24 cellular contexts compared by ENCODE assay signal in the genomic region with DNA sequence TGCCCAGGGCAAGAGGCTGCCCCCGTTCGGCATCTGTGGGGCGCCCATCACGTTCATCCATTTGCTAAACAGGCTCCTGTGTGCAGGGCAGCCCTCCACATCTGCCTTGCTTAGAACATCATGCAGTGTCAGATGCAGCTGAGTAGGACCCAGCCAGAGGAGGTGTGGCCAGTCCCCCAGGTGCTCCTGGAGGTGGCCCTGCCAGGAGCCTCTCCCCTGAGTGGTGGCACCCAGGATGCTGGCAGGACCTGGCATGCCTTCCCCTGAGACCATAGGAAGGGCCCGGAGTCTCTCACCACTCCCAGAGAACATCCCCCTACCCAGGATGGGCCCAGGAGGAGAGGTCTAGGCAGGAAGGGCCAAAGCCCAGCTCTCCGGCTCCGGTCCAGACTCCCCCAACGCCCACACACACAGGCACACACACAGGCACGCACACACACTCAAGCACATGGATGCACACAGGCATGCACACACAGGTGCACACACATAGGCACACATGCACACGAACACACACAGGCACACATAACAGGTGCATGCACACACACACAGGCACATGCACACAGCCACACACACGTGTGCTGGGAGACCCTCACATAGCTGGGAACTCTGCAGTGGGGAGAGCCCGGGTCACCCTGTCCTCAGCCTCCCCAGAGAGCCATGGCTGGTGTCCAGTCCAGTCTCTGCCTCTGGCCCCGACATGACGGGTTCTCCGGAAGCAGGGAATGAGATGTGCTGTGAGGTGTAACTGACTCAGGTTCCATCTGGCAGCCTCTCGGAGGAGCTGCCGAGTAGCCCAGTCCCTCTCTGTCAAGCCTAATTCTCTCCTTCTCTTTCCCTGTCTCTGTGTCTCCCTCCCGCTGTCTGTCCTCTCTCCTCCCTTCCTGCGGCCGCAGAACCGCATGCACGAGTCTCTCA.
DNase-seq lines count a peak whose midpoint lies in the region; ATAC-seq, FAIRE-seq and TF ChIP-seq lines count a peak whose summit lies in the region.
"Had no signal": no experiment of that assay in that cellular context is flagged by ENCODE, and none has a peak within 500 bp of the region (broad histone marks: within the 10 kb centered on the region; RNA-seq: fewer than 3 reads in every experiment).

No MANE protein-coding gene starts in this region.

- no peaks in the 10 kb centered on the region for H3K36me3 Mint-ChIP-seq in CD14-positive monocyte
- H3K36me3 Mint-ChIP-seq: type B pancreatic cell had no signal

- 0 out of 2 replicates have a peak overlapping the region, but pooled peaks have one; percentile 39 for H2AK5ac ChIP-seq in H1 (ENCODE audit: low read depth, low read length)
- H2AK5ac ChIP-seq in trophoblast cell (ENCODE audit: low read length): no peak overlapping the region

- 92% methylated on average over 18 of the region's 22 CpGs; no CpG with 5 or more reads in 1 of the 2 experiments for WGBS in H1 (ENCODE audit: extremely low coverage in 1 of 2, insufficient coverage in 1 of 2, insufficient read length in 1 of 2, insufficient replicate concordance in 2 of 2, low coverage in 1 of 2, low lambda C conversion rate in 2 of 2, missing lambda C conversion rate in 1 of 2), 2 experiments
- WGBS in trophoblast cell (ENCODE audit: extremely low coverage, insufficient coverage, insufficient read length): no CpG with 5 or more reads among the region's 22 CpGs

- no peak overlapping the region for H3K18ac ChIP-seq in H1 (ENCODE audit: extremely low read depth, low read length)
- H3K18ac ChIP-seq in trophoblast cell (ENCODE audit: low read length): no peak overlapping the region

- no peaks in the 10 kb centered on the region for H3K79me2 ChIP-seq in H1 (ENCODE audit: control insufficient read depth in 1 of 2, insufficient read depth in 2 of 2, low read length in 2 of 2)
- H3K79me2 ChIP-seq in trophoblast cell (ENCODE audit: control insufficient read depth, insufficient read depth, low read length, poor library complexity): no peaks in the 10 kb centered on the region

- no peak overlapping the region for H3K56ac ChIP-seq in H1 (replicated peaks; ENCODE audit: insufficient read length, low read depth, low read length)

- H4K5ac ChIP-seq in H1 (ENCODE audit: insufficient read length, low read depth, low read length): no peak overlapping the region

- H2BK120ac ChIP-seq in H1 (replicated peaks; ENCODE audit: low read depth, low read length) (no peak overlapping the region), trophoblast cell (ENCODE audit: insufficient read depth, low read length, poor library complexity) (no peak overlapping the region)

- POLR2A ChIA-PET in H1 (lab: Charles Lee; ENCODE audit: partially characterized antibody): interaction anchor here (1.8 kb wide), 1 partner anchor 11 kb away, joined by 4 read pairs; no protein-coding TSS in a partner anchor

- TF ChIP-seq POLR2A in H1 (IDR thresholded peaks at IDR 0.05; ENCODE audit: control extremely low read depth in 1 of 2, low read depth in 2 of 2, low read length in 2 of 2) (no peak), gastrocnemius medialis (IDR thresholded peaks at IDR 0.05) (no peak)

- no peak overlapping the region for H3K4me3 ChIP-seq in H1 (ENCODE audit: extremely low read depth in 1 of 4, insufficient read depth in 2 of 4, low read depth in 3 of 4, low read length in 4 of 4)
- H3K4me3 ChIP-seq in trophoblast cell (ENCODE audit: low read depth, low read length): peak overlapping the region; percentile 10
- no peak overlapping the region for H3K4me3 ChIP-seq in gastrocnemius medialis
- H3K4me3 ChIP-seq: adrenal gland had no signal

- no peak overlapping the region for H2BK12ac ChIP-seq in H1 (ENCODE audit: low read depth, low read length)
- H2BK12ac ChIP-seq in trophoblast cell (ENCODE audit: low read length): no peak overlapping the region

- H2BK15ac ChIP-seq in H1 (ENCODE audit: low read length): no peak overlapping the region

- no peaks in the 10 kb centered on the region for H3K4me1 Mint-ChIP-seq in CD14-positive monocyte

- TF ChIP-seq RAD21 in H1 (IDR thresholded peaks at IDR 0.05 in 1 of 2, conservative IDR thresholded peaks at IDR 0.05 in 1 of 2; ENCODE audit: low read depth in 2 of 2, low read length in 2 of 2): no peak

- no peak for TF ChIP-seq CTCF in CD14-positive monocyte (IDR thresholded peaks at IDR 0.05)
- TF ChIP-seq CTCF in H1 (IDR thresholded peaks at IDR 0.05; ENCODE audit: control extremely low read depth in 1 of 3, insufficient read depth in 1 of 3, low read depth in 1 of 3, low read length in 3 of 3): no peak
- no peak for TF ChIP-seq CTCF in gastrocnemius medialis (IDR thresholded peaks at IDR 0.05 in 4 of 5, conservative IDR thresholded peaks at IDR 0.05 in 1 of 5)

- no peak overlapping the region for H3K4me3 Mint-ChIP-seq in CD14-positive monocyte
- H3K4me3 Mint-ChIP-seq: T-helper 17 cell, type B pancreatic cell had no signal

- no peak for ATAC-seq in gastrocnemius medialis
- ATAC-seq: left colon, T-helper 17 cell had no signal

- H3K79me1 ChIP-seq in H1 (ENCODE audit: low read depth, low read length): no peaks in the 10 kb centered on the region; the same call in 1 of the 2 replicates
- no peaks in the 10 kb centered on the region for H3K79me1 ChIP-seq in trophoblast cell (ENCODE audit: low read length)

- no peak overlapping the region for H2BK20ac ChIP-seq in H1 (ENCODE audit: low read length)

- no peaks in the 10 kb centered on the region for H3K9me3 Mint-ChIP-seq in CD14-positive monocyte
- H3K9me3 Mint-ChIP-seq: type B pancreatic cell had no signal

- no peak overlapping the region for H3K4me2 ChIP-seq in H1 (ENCODE audit: insufficient read depth in 1 of 2, low read depth in 2 of 2, low read length in 2 of 2)
- no peak overlapping the region for H3K4me2 ChIP-seq in trophoblast cell (ENCODE audit: low read length)
- H3K4me2 ChIP-seq: SK-N-SH had no signal

- FAIRE-seq in HTR-8/SVneo (lab: Jason Lieb, UNC) (peak; percentile 90), H1 (lab: Jason Lieb, UNC) (no peak)

- H3K27me3 ChIP-seq in H1 (replicated peaks in 1 of 4; ENCODE audit: control insufficient read depth in 3 of 4, extremely low read depth in 1 of 4, insufficient read depth in 3 of 4, low read length in 3 of 4): no peaks in the 10 kb centered on the region; a peak in 1 of 7 replicates
- no peaks in the 10 kb centered on the region for H3K27me3 ChIP-seq in trophoblast cell (ENCODE audit: insufficient read depth, low read length)
- H3K27me3 ChIP-seq in gastrocnemius medialis: no peaks in the 10 kb centered on the region
- H3K27me3 ChIP-seq: adrenal gland, brain microvascular endothelial cell had no signal

- H3K4ac ChIP-seq in H1 (replicated peaks; ENCODE audit: insufficient read length, low read depth, low read length) (no peak overlapping the region), trophoblast cell (ENCODE audit: low read depth, low read length) (no peak overlapping the region)

- H2BK5ac ChIP-seq in H1 (ENCODE audit: low read depth, low read length) (no peak overlapping the region), trophoblast cell (ENCODE audit: low read depth, low read length, poor library complexity) (no peak overlapping the region)

- TF ChIP-seq EP300 in H1 (IDR thresholded peaks at IDR 0.05; ENCODE audit: borderline replicate concordance in 1 of 2, low read depth in 2 of 2, low read length in 2 of 2): no peak

- H3K23ac ChIP-seq in H1 (ENCODE audit: insufficient read length) (no peak overlapping the region), trophoblast cell (ENCODE audit: low read length) (peak overlapping the region; percentile 62)

- intact Hi-C loops in CD14-positive monocyte (cut with micrococcal nuclease): no loop called here
- intact Hi-C loops in gastrocnemius medialis (cut with DNase I; ENCODE audit: low total_unique reads): no loop called here

- peaks cover 0 to 2% of the 10 kb centered on the region in 2 experiments for H4K20me1 ChIP-seq in H1 (replicated peaks in 1 of 2; ENCODE audit: control insufficient read depth in 1 of 2, insufficient read depth in 2 of 2, low read length in 2 of 2)

- H3K27ac Mint-ChIP-seq in CD14-positive monocyte: no peak overlapping the region

- no peak overlapping the region for H4K12ac ChIP-seq in trophoblast cell (ENCODE audit: low read depth, low read length)

- H3K23me2 ChIP-seq in H1 (ENCODE audit: low read depth, low read length): no peaks in the 10 kb centered on the region

- H3K9me3 ChIP-seq in H1 (ENCODE audit: insufficient read depth in 2 of 2, low read depth in 1 of 2, low read length in 1 of 2) (no peaks in the 10 kb centered on the region), trophoblast cell (ENCODE audit: insufficient read depth, low read depth, low read length) (peaks cover 4% of the 10 kb centered on the region), gastrocnemius medialis (no peaks in the 10 kb centered on the region)
- H3K9me3 ChIP-seq: adrenal gland, SK-N-SH had no signal

- H3K14ac ChIP-seq in H1 (ENCODE audit: insufficient read length) (no peak overlapping the region), trophoblast cell (ENCODE audit: low read length) (no peak overlapping the region)

- no peak overlapping the region; a peak in 1 of 7 replicates for H3K9ac ChIP-seq in H1 (replicated peaks in 1 of 4; ENCODE audit: extremely low read depth in 1 of 4, low read depth in 3 of 4, low read length in 3 of 4)
- no peak overlapping the region for H3K9ac ChIP-seq in trophoblast cell (ENCODE audit: low read length)
- H3K9ac ChIP-seq: SK-N-SH had no signal

- no peak overlapping the region for H3K27ac ChIP-seq in H1 (ENCODE audit: low read depth, low read length)
- no peak overlapping the region for H3K27ac ChIP-seq in trophoblast cell (ENCODE audit: low read depth, low read length)
- no peak overlapping the region for H3K27ac ChIP-seq in gastrocnemius medialis
- H3K27ac ChIP-seq: adrenal gland, brain microvascular endothelial cell, C4-2B, HL-60 had no signal

- H3K36me3 ChIP-seq in H1 (ENCODE audit: control insufficient read depth in 2 of 4, insufficient read depth in 4 of 4, low read length in 3 of 4) (no peaks in the 10 kb centered on the region), trophoblast cell (ENCODE audit: control insufficient read depth in 1 of 2, insufficient read depth in 2 of 2, low read length in 2 of 2) (no peaks in the 10 kb centered on the region), gastrocnemius medialis (no peaks in the 10 kb centered on the region)
- H3K36me3 ChIP-seq: adrenal gland, brain microvascular endothelial cell had no signal

- peak overlapping the region; percentile 79; the same call in 1 of the 2 replicates for H4K8ac ChIP-seq in H1 (ENCODE audit: extremely low read depth, insufficient read depth, low read length)
- no peak overlapping the region for H4K8ac ChIP-seq in trophoblast cell (ENCODE audit: low read depth, low read length)

- in situ Hi-C loops in gastrocnemius medialis (cut with MboI; ENCODE audit: low sequenced_read_pairs in 4 of 4): no loop called here

- H3K27me3 Mint-ChIP-seq in CD14-positive monocyte (ENCODE audit: low read depth in 3 of 3): peaks cover 3 to 13% (median 5%) of the 10 kb centered on the region in 3 donors
- H3K27me3 Mint-ChIP-seq: T-helper 17 cell, type B pancreatic cell had no signal

- no peak overlapping the region for H4K91ac ChIP-seq in H1 (replicated peaks; ENCODE audit: insufficient read length, low read length)
- H4K91ac ChIP-seq in trophoblast cell (ENCODE audit: low read depth, low read length): no peak overlapping the region

- CTCF ChIA-PET in H1 (lab: Charles Lee; ENCODE audit: partially characterized antibody): interaction anchor here (0.6 to 2.6 kb wide), 6 partner anchors 9 to 407 kb away, joined by 3 to 8 read pairs (median 4); no protein-coding TSS in a partner anchor

- H2AFZ ChIP-seq in H1 (ENCODE audit: low read length): no peak overlapping the region
- H2AFZ ChIP-seq in trophoblast cell (ENCODE audit: insufficient read depth, low read length, poor library complexity): no peak overlapping the region

- DNase-seq in CD14-positive monocyte (ENCODE audit: low spot score) (peak; percentile 32), HTR-8/SVneo (ENCODE audit: insufficient read length, low spot score) (no peak), H1 (ENCODE audit: low read depth in 1 of 2, low spot score in 2 of 2) (no peak), trophoblast cell (no peak), HT-29 (ENCODE audit: low spot score) (no peak), SIG-M5 (lab: John Stamatoyannopoulos, UW) (no peak), gastrocnemius medialis (no peak)
- DNase-seq: activated gamma-delta T cell treated with Interleukin-2 at 50 U/mL for 16 hours, adrenal gland, brain microvascular endothelial cell, Calu3, cortex of kidney, DND-41, NCI-H146, NCI-H446 treated with DMSO at 0.1 percent for 48 hours, NCI-H82, nucleus accumbens, RPMI8226, SK-N-SH, T-helper 17 cell had no signal

- H3K4me1 ChIP-seq in H1 (replicated peaks in 1 of 4; ENCODE audit: control insufficient read depth in 3 of 4, insufficient read depth in 4 of 4, low read length in 3 of 4) (0 out of 7 replicates have a peak, but pooled peaks cover 0 to 3% (median 1%) of the 10 kb centered on the region in 4 experiments), trophoblast cell (ENCODE audit: control insufficient read depth in 1 of 2, insufficient read depth in 2 of 2, low read length in 2 of 2) (peaks cover 9 to 12% of the 10 kb centered on the region in 2 experiments), gastrocnemius medialis (peaks cover 0 to 4% of the 10 kb centered on the region in 2 donors)
- H3K4me1 ChIP-seq: adrenal gland had no signal
